ENCODE assay signal across 22 cellular contexts in genomic region chr1:59485949-59486348, GRCh38.
DNase-seq lines count a peak whose midpoint lies in the region; ATAC-seq and TF ChIP-seq lines count a peak whose summit lies in the region.
"Had no signal": no experiment of that assay in that cellular context is flagged by ENCODE, and none has a peak within 500 bp of the region (broad histone marks: within the 10 kb centered on the region; RNA-seq: fewer than 3 reads in every experiment).

No MANE protein-coding gene starts in this region.

- H2AFZ ChIP-seq in smooth muscle cell (ENCODE audit: low read depth): no peak overlapping the region

- H3K36me3 ChIP-seq in heart left ventricle (no peaks in the 10 kb centered on the region), smooth muscle cell (ENCODE audit: low read depth) (no peaks in the 10 kb centered on the region), Peyer's patch (no peaks in the 10 kb centered on the region)
- H3K36me3 ChIP-seq: ovary, upper lobe of right lung had no signal

- no peak for TF ChIP-seq POLR2A in heart left ventricle (IDR thresholded peaks at IDR 0.05)
- TF ChIP-seq POLR2A in Peyer's patch (IDR thresholded peaks at IDR 0.05): no peak

- H3K4me1 ChIP-seq in heart left ventricle (peaks cover 0 to 34% (median 12%) of the 10 kb centered on the region in 12 donors), smooth muscle cell (ENCODE audit: low read depth) (peaks cover 10% of the 10 kb centered on the region), Peyer's patch (no peaks in the 10 kb centered on the region)
- H3K4me1 ChIP-seq: upper lobe of right lung had no signal

- DNase-seq in heart left ventricle: peak in 3 of 5 donors; percentile 10 to 30 (median 25)
- DNase-seq in cardiac septum (ENCODE audit: low spot score): no peak
- DNase-seq in NCI-H82 (lab: John Stamatoyannopoulos, UW): peak; percentile 80
- peak; percentile 43 for DNase-seq in dermis blood vessel endothelial cell
- no peak for DNase-seq in smooth muscle cell (lab: John Stamatoyannopoulos, UW; ENCODE audit: unreplicated experiment)
- no peak for DNase-seq in UCSD-AML1 (lab: John Stamatoyannopoulos, UW; ENCODE audit: unreplicated experiment)
- DNase-seq in Peyer's patch: no peak
- DNase-seq: activated CD4-positive, alpha-beta T cell treated with anti-CD3 and anti-CD28 coated beads, Interleukin-2, amount 50 U/mL, for 4 hours; activated CD4-positive, CD25-positive, alpha-beta regulatory T cell; activated CD8-positive, alpha-beta memory T cell treated with anti-CD3 and anti-CD28 coated beads, Interleukin-2, amount 10 ng/mL, durations not matched to agents 7 days and 5 days; activated gamma-delta T cell treated with Interleukin-2 at 50 U/mL for 16 hours; activated naive CD8-positive, alpha-beta T cell treated with anti-CD3 and anti-CD28 coated beads, Interleukin-2, amount 50 U/mL, for 24 hours; activated T-cell treated with anti-CD3 and anti-CD28 coated beads, Interleukin-2, amount 50 U/mL, for 48 hours; CD8-positive, alpha-beta memory T cell; DMS153; NCI-H1048; NCI-H2171 treated with DMSO at 0.1 percent for 48 hours; ovary; stimulated activated naive CD4-positive, alpha-beta T cell; upper lobe of right lung had no signal

- ATAC-seq in heart left ventricle: peak in 1 of 4 donors; percentile 42
- ATAC-seq in GM18520 (IDR thresholded peaks at IDR 0.05; ENCODE audit: unreplicated experiment): no peak
- ATAC-seq: activated CD8-positive, alpha-beta memory T cell treated with anti-CD3 and anti-CD28 coated beads, Interleukin-2, amount 10 ng/mL, durations not matched to agents 7 days and 5 days; activated naive CD8-positive, alpha-beta T cell treated with anti-CD3 and anti-CD28 coated beads, Interleukin-2, amount 50 U/mL, for 24 hours; left lobe of liver; upper lobe of right lung had no signal

- 36 to 46% (median 45%) methylated on average over 2 of the region's 2 CpGs for WGBS in heart left ventricle, 4 donors
- 90% methylated on average over 2 of the region's 2 CpGs for WGBS in smooth muscle cell (ENCODE audit: low lambda C conversion rate)

- TF ChIP-seq CTCF in heart left ventricle (IDR thresholded peaks at IDR 0.05) (no peak), smooth muscle cell (IDR thresholded peaks at IDR 0.05; ENCODE audit: borderline replicate concordance, insufficient read depth, poor library complexity, severe bottlenecking) (no peak), Peyer's patch (IDR thresholded peaks at IDR 0.05) (no peak)

- intact Hi-C loops in heart left ventricle (cut with DNase I) (no loop called here), cardiac septum (cut with DNase I) (no loop called here)

- H3K27me3 ChIP-seq in heart left ventricle: no peaks in the 10 kb centered on the region
- H3K27me3 ChIP-seq in smooth muscle cell (ENCODE audit: low read depth): no peaks in the 10 kb centered on the region
- no peaks in the 10 kb centered on the region for H3K27me3 ChIP-seq in Peyer's patch
- H3K27me3 ChIP-seq: ovary, upper lobe of right lung had no signal

- H3K9me3 ChIP-seq in heart left ventricle (no peaks in the 10 kb centered on the region), smooth muscle cell (replicated peaks; ENCODE audit: low read depth) (no peaks in the 10 kb centered on the region), Peyer's patch (no peaks in the 10 kb centered on the region)
- H3K9me3 ChIP-seq: ovary, upper lobe of right lung had no signal

- H3K27ac ChIP-seq in heart left ventricle (no peak overlapping the region), smooth muscle cell (ENCODE audit: low read depth) (peak overlapping the region; percentile 84), Peyer's patch (no peak overlapping the region)
- H3K27ac ChIP-seq: ovary, upper lobe of right lung had no signal

- H3K79me2 ChIP-seq in smooth muscle cell (ENCODE audit: low read depth): no peaks in the 10 kb centered on the region

- no peak overlapping the region for H3K4me2 ChIP-seq in smooth muscle cell

- no peak overlapping the region for H3K9ac ChIP-seq in smooth muscle cell (ENCODE audit: low read depth)

- H3K4me3 ChIP-seq in heart left ventricle (no peak overlapping the region), smooth muscle cell (no peak overlapping the region), Peyer's patch (no peak overlapping the region)
- H3K4me3 ChIP-seq: ovary, upper lobe of right lung had no signal

- H3F3A ChIP-seq in smooth muscle cell (ENCODE audit: low read depth): peaks cover 14% of the 10 kb centered on the region

- H4K20me1 ChIP-seq in smooth muscle cell (ENCODE audit: low read depth): no peaks in the 10 kb centered on the region

Comparison
In these comparisons a context has a peak if more than half of its experiments do, and no peak if none do; other contexts are left out.
1. DNase-seq: peak in heart left ventricle (3 of 5), NCI-H82 (single experiment) and dermis blood vessel endothelial cell (single experiment); none in cardiac septum (single experiment), smooth muscle cell (single experiment), UCSD-AML1 (single experiment) and Peyer's patch (0 of 3).